Comparison of ENCODE assay signal across 18 cellular contexts in genomic region chr12:75959506-75959905, GRCh38.
DNase-seq lines count a peak whose midpoint lies in the region; ATAC-seq, FAIRE-seq and TF ChIP-seq lines count a peak whose summit lies in the region.
"Had no signal": no experiment of that assay in that cellular context is flagged by ENCODE, and none has a peak within 500 bp of the region (broad histone marks: within the 10 kb centered on the region; RNA-seq: fewer than 3 reads in every experiment).

No MANE protein-coding gene starts in this region.

- intact Hi-C loops in Panc1 (cut with micrococcal nuclease; ENCODE audit: unreplicated experiment): no loop called here

- H3K27ac Mint-ChIP-seq in endodermal cell: peak overlapping the region; percentile 11
- H3K27ac Mint-ChIP-seq: activated naive CD4-positive, alpha-beta T cell treated with anti-CD3 and anti-CD28 coated beads, Interleukin-2, amount 10 ng/mL, durations not matched to agents 7 days and 5 days; naive B cell had no signal

- no peak for DNase-seq in GM19239 (ENCODE audit: insufficient read length, low spot score)
- DNase-seq in Panc1 (ENCODE audit: low read depth, low spot score): no peak
- no peak for DNase-seq in endodermal cell
- no peak for DNase-seq in NCI-H146 (lab: John Stamatoyannopoulos, UW)
- no peak for DNase-seq in NCI-H2171 treated with DMSO at 0.1 percent for 48 hours (lab: John Stamatoyannopoulos, UW)
- no peak for DNase-seq in activated CD4-positive, alpha-beta T cell treated with anti-CD3 and anti-CD28 coated beads, Interleukin-2, amount 50 U/mL, for 4 hours
- no peak for DNase-seq in LoVo (ENCODE audit: low spot score)
- DNase-seq: activated naive CD4-positive, alpha-beta T cell treated with anti-CD3 and anti-CD28 coated beads, Interleukin-2, amount 10 ng/mL, durations not matched to agents 7 days and 5 days; central memory CD4-positive, alpha-beta T cell; GF-D8; HCEC 1CT; naive B cell; NCI-H1092 treated with DMSO at 0.1 percent for 48 hours; NCI-H345; stimulated activated CD4-positive, alpha-beta T cell treated with anti-CD3 and anti-CD28 coated beads, Interleukin-4, amount 100 ng/mL, for 4 hours; stimulated activated naive CD4-positive, alpha-beta T cell had no signal

- H3K36me3 ChIP-seq in BLaER1 (no peaks in the 10 kb centered on the region), Panc1 (ENCODE audit: control insufficient read depth, insufficient read depth, low read length) (no peaks in the 10 kb centered on the region), endodermal cell (ENCODE audit: control insufficient read depth, insufficient read depth, low read length) (no peaks in the 10 kb centered on the region)

- H3K9me3 ChIP-seq in BLaER1 (no peaks in the 10 kb centered on the region), Panc1 (ENCODE audit: control insufficient read depth, insufficient read depth, low read depth, low read length) (no peaks in the 10 kb centered on the region), endodermal cell (ENCODE audit: control insufficient read depth, low read length) (no peaks in the 10 kb centered on the region)

- WGBS in endodermal cell (ENCODE audit: insufficient coverage in 1 of 2, insufficient read length in 1 of 2), 2 experiments: 62 to 71% methylated on average over 2 of the region's 2 CpGs

- TF ChIP-seq CTCF in Panc1 (IDR thresholded peaks at IDR 0.05) (no peak), endodermal cell (conservative IDR thresholded peaks at IDR 0.05) (no peak)

- no peaks in the 10 kb centered on the region for H3K9me3 Mint-ChIP-seq in endodermal cell
- H3K9me3 Mint-ChIP-seq: activated naive CD4-positive, alpha-beta T cell treated with anti-CD3 and anti-CD28 coated beads, Interleukin-2, amount 10 ng/mL, durations not matched to agents 7 days and 5 days had no signal

- H3K27ac ChIP-seq in BLaER1: no peak overlapping the region
- H3K27ac ChIP-seq in Panc1 (ENCODE audit: low read length): peak overlapping the region; percentile 99
- H3K27ac ChIP-seq in endodermal cell (ENCODE audit: low read depth, low read length): no peak overlapping the region

- POLR2A ChIA-PET in Panc1 (lab: Charles Lee): interaction anchor here (1.1 kb wide), 1 partner anchor 72 kb away, joined by 3 read pairs; the partner anchor contains the start of gene PHLDA1

- H3K4me3 ChIP-seq in BLaER1 (no peak overlapping the region), Panc1 (ENCODE audit: low read depth in 2 of 2, low read length in 2 of 2) (no peak overlapping the region), endodermal cell (ENCODE audit: low read length) (no peak overlapping the region)

- no peaks in the 10 kb centered on the region for H3K36me3 Mint-ChIP-seq in endodermal cell (ENCODE audit: low read depth)
- H3K36me3 Mint-ChIP-seq: activated naive CD4-positive, alpha-beta T cell treated with anti-CD3 and anti-CD28 coated beads, Interleukin-2, amount 10 ng/mL, durations not matched to agents 7 days and 5 days; naive B cell had no signal

- BruUV-seq in Panc1 (replicated peaks; lab: Mats Ljungman, UMichigan): no TSS peak

- H3K27me3 Mint-ChIP-seq in endodermal cell (ENCODE audit: insufficient read depth): no peaks in the 10 kb centered on the region

- in situ Hi-C loops in Panc1 (cut with HindIII; ENCODE audit: low pct_unique_long_range_greater_than_20kb, low sequenced_read_pairs): no loop called here

- CTCF ChIA-PET in Panc1 (lab: Charles Lee): no interaction called here

- no peaks in the 10 kb centered on the region for H4K20me1 ChIP-seq in BLaER1

- H3K4me1 ChIP-seq in BLaER1: peaks cover 17% of the 10 kb centered on the region
- peaks cover 41% of the 10 kb centered on the region for H3K4me1 ChIP-seq in Panc1 (ENCODE audit: control insufficient read depth, insufficient read depth, low read length)
- peaks cover 10% of the 10 kb centered on the region for H3K4me1 ChIP-seq in endodermal cell (ENCODE audit: control insufficient read depth, insufficient read depth, low read length)

- ATAC-seq in Panc1: peak; percentile 59
- ATAC-seq: sciatic nerve had no signal

- H3K27me3 ChIP-seq in BLaER1 (no peaks in the 10 kb centered on the region), Panc1 (ENCODE audit: control insufficient read depth, insufficient read depth, low read length) (no peaks in the 10 kb centered on the region), endodermal cell (ENCODE audit: control insufficient read depth, insufficient read depth, low read length, poor library complexity, severe bottlenecking) (no peaks in the 10 kb centered on the region)

- H3K4me1 Mint-ChIP-seq in endodermal cell: peaks cover 34% of the 10 kb centered on the region

- H3K9ac ChIP-seq in BLaER1: no peak overlapping the region
- no peak overlapping the region for H3K9ac ChIP-seq in endodermal cell (ENCODE audit: extremely low read depth, low read length, poor library complexity, severe bottlenecking)

- H3K4me3 Mint-ChIP-seq in endodermal cell: no peak overlapping the region
- H3K4me3 Mint-ChIP-seq: activated naive CD4-positive, alpha-beta T cell treated with anti-CD3 and anti-CD28 coated beads, Interleukin-2, amount 10 ng/mL, durations not matched to agents 7 days and 5 days; naive B cell had no signal

- FAIRE-seq in GM19239 (lab: Jason Lieb, UNC): peak; percentile 71

- H3K4me2 ChIP-seq in BLaER1: peak overlapping the region; percentile 49
